In the genomic region with DNA sequence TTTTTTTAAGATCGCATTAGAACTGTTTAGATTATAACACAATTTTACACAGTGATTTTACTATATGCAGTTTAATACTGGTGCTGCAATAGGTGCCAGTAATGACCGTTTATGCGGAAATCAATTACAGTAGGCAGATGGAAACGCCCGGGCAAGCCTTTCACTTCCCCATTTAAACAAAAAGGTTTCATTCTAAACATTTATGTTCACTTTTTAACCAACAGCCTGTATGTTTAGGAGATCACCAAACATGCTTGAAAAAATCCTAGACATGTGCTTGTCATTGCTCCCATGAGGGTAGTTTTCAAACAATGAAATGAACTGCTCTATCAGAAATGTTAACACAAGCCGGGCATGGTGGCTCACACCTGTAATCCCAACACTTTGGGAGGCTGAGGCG, we compare ENCODE assay signal across 9 cellular contexts. TPM values are rescaled to one million over a fixed set of nuclear protein-coding genes. Genes with fewer than 3 reads are reported as not detected.
DNase-seq lines count a peak whose midpoint lies in the region; ATAC-seq and TF ChIP-seq lines count a peak whose summit lies in the region.
"Had no signal": no experiment of that assay in that cellular context is flagged by ENCODE, and none has a peak within 500 bp of the region (broad histone marks: within the 10 kb centered on the region; RNA-seq: fewer than 3 reads in every experiment).

No MANE protein-coding gene starts in this region.

- in situ Hi-C loops in GM23248 (cut with MboI): no loop called here

- H3K9me3 ChIP-seq in CD8-positive, alpha-beta T cell (ENCODE audit: low read length): no peaks in the 10 kb centered on the region
- no peaks in the 10 kb centered on the region for H3K9me3 ChIP-seq in GM23248 (ENCODE audit: low read depth)
- no peaks in the 10 kb centered on the region for H3K9me3 ChIP-seq in mucosa of rectum (ENCODE audit: control insufficient read depth in 2 of 2, low read length in 2 of 2)

- DNase-seq in CD8-positive, alpha-beta T cell: no peak
- no peak for DNase-seq in GM23248
- DNase-seq in activated CD8-positive, alpha-beta T cell treated with anti-CD3 and anti-CD28 coated beads, Interleukin-2, amount 10 ng/mL, durations not matched to agents 7 days and 5 days: no peak
- no peak for DNase-seq in NCI-H510A (lab: John Stamatoyannopoulos, UW)
- DNase-seq in central memory CD4-positive, alpha-beta T cell: no peak
- no peak for DNase-seq in activated CD4-positive, CD25-positive, alpha-beta regulatory T cell treated with anti-CD3 and anti-CD28 coated beads, Interleukin-2, amount 50 U/mL, for 72 hours
- no peak for DNase-seq in activated CD4-positive, alpha-beta T cell treated with anti-CD3 and anti-CD28 coated beads, Interleukin-2, amount 50 U/mL, for 4 hours
- DNase-seq: amniotic stem cell had no signal

- H3K4me1 Mint-ChIP-seq in CD8-positive, alpha-beta T cell (ENCODE audit: low read depth): peaks cover 54% of the 10 kb centered on the region
- peaks cover 47% of the 10 kb centered on the region for H3K4me1 Mint-ChIP-seq in activated CD8-positive, alpha-beta T cell treated with anti-CD3 and anti-CD28 coated beads, Interleukin-2, amount 10 ng/mL, durations not matched to agents 7 days and 5 days (ENCODE audit: low read depth)

- H2AFZ ChIP-seq in GM23248: no peak overlapping the region

- H3K36me3 Mint-ChIP-seq in CD8-positive, alpha-beta T cell: peaks cover 45% of the 10 kb centered on the region
- H3K36me3 Mint-ChIP-seq in activated CD8-positive, alpha-beta T cell treated with anti-CD3 and anti-CD28 coated beads, Interleukin-2, amount 10 ng/mL, durations not matched to agents 7 days and 5 days (ENCODE audit: low read depth): peaks cover 37% of the 10 kb centered on the region

- peak overlapping the region; percentile 40 for H3K4me2 ChIP-seq in GM23248 (ENCODE audit: unreplicated experiment)

- CTCF ChIA-PET in CD8-positive, alpha-beta T cell (lab: Charles Lee): no interaction called here
- CTCF ChIA-PET in activated CD8-positive, alpha-beta T cell treated with anti-CD3 and anti-CD28 coated beads, Interleukin-2, amount 10 ng/mL, durations not matched to agents 7 days and 5 days (lab: Charles Lee): interaction anchor here (0.9 kb wide), 1 partner anchor 29 kb away, joined by 4 read pairs; a partner anchor contains a TSS

- peaks cover 33% of the 10 kb centered on the region for H3K4me1 ChIP-seq in CD8-positive, alpha-beta T cell (ENCODE audit: insufficient read depth, low read length)
- H3K4me1 ChIP-seq in GM23248 (ENCODE audit: insufficient read depth) (peaks cover 29% of the 10 kb centered on the region), mucosa of rectum (ENCODE audit: control insufficient read depth in 2 of 2, insufficient read depth in 2 of 2, low read length in 2 of 2) (peaks cover 11 to 21% of the 10 kb centered on the region in 2 donors)

- H3K27ac ChIP-seq in CD8-positive, alpha-beta T cell (ENCODE audit: low read depth, low read length): no peak overlapping the region
- H3K27ac ChIP-seq in GM23248 (peak overlapping the region; percentile 38), mucosa of rectum (ENCODE audit: low read depth in 2 of 2, low read length in 2 of 2) (peak overlapping the region; percentile 27 to 44)

- H3K9me2 ChIP-seq in GM23248 (ENCODE audit: insufficient read depth): no peaks in the 10 kb centered on the region

- no peak for ATAC-seq in CD8-positive, alpha-beta T cell
- no peak for ATAC-seq in activated CD8-positive, alpha-beta T cell treated with anti-CD3 and anti-CD28 coated beads, Interleukin-2, amount 10 ng/mL, durations not matched to agents 7 days and 5 days

- 58 to 62% methylated on average over 7 of the region's 7 CpGs for WGBS in GM23248 (ENCODE audit: low coverage in 1 of 2, low lambda C conversion rate in 2 of 2, missing lambda C conversion rate in 2 of 2), 2 experiments

- H3K36me3 ChIP-seq in CD8-positive, alpha-beta T cell (ENCODE audit: insufficient read depth, low read length): no peaks in the 10 kb centered on the region
- H3K36me3 ChIP-seq in GM23248 (ENCODE audit: low read depth): peaks cover 18% of the 10 kb centered on the region
- H3K36me3 ChIP-seq in mucosa of rectum (ENCODE audit: control insufficient read depth in 2 of 2, insufficient read depth in 2 of 2, low read length in 2 of 2): peaks cover 11% of the 10 kb centered on the region in 2 donors

- peaks cover 16% of the 10 kb centered on the region; the same call in 1 of the 2 replicates for H4K20me1 ChIP-seq in GM23248 (ENCODE audit: insufficient read depth)

- no peaks in the 10 kb centered on the region for H3K27me3 Mint-ChIP-seq in CD8-positive, alpha-beta T cell (ENCODE audit: low read depth)
- H3K27me3 Mint-ChIP-seq in activated CD8-positive, alpha-beta T cell treated with anti-CD3 and anti-CD28 coated beads, Interleukin-2, amount 10 ng/mL, durations not matched to agents 7 days and 5 days (ENCODE audit: low read depth): no peaks in the 10 kb centered on the region

- H3K27me3 ChIP-seq in CD8-positive, alpha-beta T cell (ENCODE audit: insufficient read depth, low read length): no peaks in the 10 kb centered on the region
- no peaks in the 10 kb centered on the region for H3K27me3 ChIP-seq in GM23248 (replicated peaks; ENCODE audit: insufficient read depth)
- H3K27me3 ChIP-seq in mucosa of rectum (ENCODE audit: control insufficient read depth in 2 of 2, insufficient read depth in 2 of 2, low read length in 2 of 2): no peaks in the 10 kb centered on the region

- POLR2A ChIA-PET in CD8-positive, alpha-beta T cell (lab: Charles Lee): interaction anchor here (0.7 kb wide), 1 partner anchor 1229 kb away, joined by 3 read pairs; no protein-coding TSS in a partner anchor
- POLR2A ChIA-PET in activated CD8-positive, alpha-beta T cell treated with anti-CD3 and anti-CD28 coated beads, Interleukin-2, amount 10 ng/mL, durations not matched to agents 7 days and 5 days (lab: Charles Lee): interaction anchor here (1.0 kb wide), 1 partner anchor 793 kb away, joined by 3 read pairs; no protein-coding TSS in a partner anchor

- peaks cover 76% of the 10 kb centered on the region for H3K79me2 ChIP-seq in GM23248 (ENCODE audit: insufficient read depth)

- H3K9me3 Mint-ChIP-seq in CD8-positive, alpha-beta T cell: no peaks in the 10 kb centered on the region
- H3K9me3 Mint-ChIP-seq in activated CD8-positive, alpha-beta T cell treated with anti-CD3 and anti-CD28 coated beads, Interleukin-2, amount 10 ng/mL, durations not matched to agents 7 days and 5 days (ENCODE audit: insufficient read depth): no peaks in the 10 kb centered on the region

- no peak for TF ChIP-seq CTCF in CD8-positive, alpha-beta T cell (IDR thresholded peaks at IDR 0.05)

- peaks cover 50% of the 10 kb centered on the region for H3F3A ChIP-seq in GM23248 (ENCODE audit: insufficient read depth)

- peak overlapping the region; percentile 0 for H3K4me3 ChIP-seq in CD8-positive, alpha-beta T cell (ENCODE audit: low read depth, low read length)
- H3K4me3 ChIP-seq in GM23248: 0 out of 2 replicates have a peak overlapping the region, but pooled peaks have one; percentile 8
- peak overlapping the region in 1 of 2 donors; percentile 28 for H3K4me3 ChIP-seq in mucosa of rectum (ENCODE audit: low read length in 2 of 2)

- H3K4me3 Mint-ChIP-seq in CD8-positive, alpha-beta T cell: peak overlapping the region; percentile 47
- H3K4me3 Mint-ChIP-seq in activated CD8-positive, alpha-beta T cell treated with anti-CD3 and anti-CD28 coated beads, Interleukin-2, amount 10 ng/mL, durations not matched to agents 7 days and 5 days: peak overlapping the region; percentile 29

- H3K9ac ChIP-seq in GM23248 (no peak overlapping the region), mucosa of rectum (ENCODE audit: low read depth in 1 of 2, low read length in 2 of 2) (no peak overlapping the region)

- peak overlapping the region; percentile 10 for H3K27ac Mint-ChIP-seq in CD8-positive, alpha-beta T cell
- H3K27ac Mint-ChIP-seq in activated CD8-positive, alpha-beta T cell treated with anti-CD3 and anti-CD28 coated beads, Interleukin-2, amount 10 ng/mL, durations not matched to agents 7 days and 5 days: peak overlapping the region; percentile 47

- intact Hi-C loops in CD8-positive, alpha-beta T cell (cut with DNase I, micrococcal nuclease): loop anchor here (5.0 to 10.0 kb wide), 6 partner anchors 318 to 1158 kb away; a partner anchor contains a TSS

RNA-seq across cellular contexts. Expression of a gene that starts 2.7 kb away (rescaled TPM):
- total RNA-seq in CD8-positive, alpha-beta T cell: 100 to 1,000 TPM; 107 to 114 TPM
- 113 and 123 TPM in 2 replicates for total RNA-seq in GM23248 (2014; rRNA removed; shearing (Covaris generic))
- 81.6 and 81.9 TPM in 2 replicates for polyA plus RNA-seq in GM23248 (2016; fragmentation: Nextera tagmentation; extraction: Ambion mirVana)
- 10 to 100 TPM; 69.0 to 74.8 TPM for total RNA-seq in activated CD8-positive, alpha-beta T cell treated with anti-CD3 and anti-CD28 coated beads, Interleukin-2, amount 10 ng/mL, durations not matched to agents 7 days and 5 days

RNA-seq across cellular contexts. Expression of a gene that starts 29.1 kb away (rescaled TPM):
- total RNA-seq in CD8-positive, alpha-beta T cell: 10 to 100 TPM; 62.7 to 63.6 TPM
- 30.8 and 66.3 TPM in 2 replicates for total RNA-seq in GM23248 (2014; rRNA removed; shearing (Covaris generic))
- polyA plus RNA-seq in GM23248 (2016; fragmentation: Nextera tagmentation; extraction: Ambion mirVana): 244 and 247 TPM in 2 replicates
- total RNA-seq in activated CD8-positive, alpha-beta T cell treated with anti-CD3 and anti-CD28 coated beads, Interleukin-2, amount 10 ng/mL, durations not matched to agents 7 days and 5 days: 100 to 1,000 TPM; 123 to 127 TPM
